Comparison of ENCODE assay signal across 26 cellular contexts in genomic region chr11:86636275-86636674, GRCh38. TPM values are rescaled to one million over a fixed set of nuclear protein-coding genes. Genes with fewer than 3 reads are reported as not detected.
DNase-seq lines count a peak whose midpoint lies in the region; ATAC-seq and TF ChIP-seq lines count a peak whose summit lies in the region.
"Had no signal": no experiment of that assay in that cellular context is flagged by ENCODE, and none has a peak within 500 bp of the region (broad histone marks: within the 10 kb centered on the region; RNA-seq: fewer than 3 reads in every experiment).

No MANE protein-coding gene starts in this region.

- H3K4me1 ChIP-seq in GM23248 (ENCODE audit: insufficient read depth) (peaks cover 35% of the 10 kb centered on the region), Panc1 (ENCODE audit: control insufficient read depth, insufficient read depth, low read length) (peaks cover 64% of the 10 kb centered on the region), upper lobe of right lung (no peaks in the 10 kb centered on the region), osteoblast (ENCODE audit: insufficient read depth, low read length) (peaks cover 36% of the 10 kb centered on the region)
- H3K4me1 ChIP-seq: suprapubic skin had no signal

- H3K27me3 ChIP-seq in GM23248 (replicated peaks; ENCODE audit: insufficient read depth) (no peaks in the 10 kb centered on the region), Panc1 (ENCODE audit: control insufficient read depth, insufficient read depth, low read length) (no peaks in the 10 kb centered on the region), upper lobe of right lung (no peaks in the 10 kb centered on the region), osteoblast (ENCODE audit: insufficient read depth, low read length) (no peaks in the 10 kb centered on the region)
- H3K27me3 ChIP-seq: heart right ventricle, left lung, neutrophil, suprapubic skin had no signal

- WGBS in GM23248 (ENCODE audit: low coverage in 1 of 2, low lambda C conversion rate in 2 of 2, missing lambda C conversion rate in 2 of 2), 2 experiments, result 96 to 97% methylated on average over 1 of the region's 1 CpG

- no peak overlapping the region for H2AFZ ChIP-seq in GM23248
- H2AFZ ChIP-seq in osteoblast (ENCODE audit: low read length), result no peak overlapping the region

- H3F3A ChIP-seq in GM23248 (ENCODE audit: insufficient read depth), result peaks cover 19% of the 10 kb centered on the region

- ATAC-seq in Panc1 (no peak), upper lobe of right lung (peak; percentile 22)
- ATAC-seq: heart right ventricle; left lung; PC-3; sciatic nerve; stimulated activated naive B cell treated with anti-CD40 and anti-IgM and Interleukin-4, amounts not matched to agents 10 μg/mL and 1 μg/mL and 100 μg/mL, for 72 hours had no signal

- POLR2A ChIA-PET in Panc1 (lab: Charles Lee), result no interaction called here

- in situ Hi-C loops in GM23248 (cut with MboI), result no loop called here
- in situ Hi-C loops in Panc1 (cut with HindIII; ENCODE audit: low pct_unique_long_range_greater_than_20kb, low sequenced_read_pairs), result no loop called here

- H3K9me3 ChIP-seq in GM23248 (ENCODE audit: low read depth), result no peaks in the 10 kb centered on the region
- no peaks in the 10 kb centered on the region for H3K9me3 ChIP-seq in Panc1 (ENCODE audit: control insufficient read depth, insufficient read depth, low read depth, low read length)
- no peaks in the 10 kb centered on the region for H3K9me3 ChIP-seq in upper lobe of right lung
- H3K9me3 ChIP-seq in osteoblast (ENCODE audit: low read depth, low read length), result no peaks in the 10 kb centered on the region
- H3K9me3 ChIP-seq: left lung, neutrophil, suprapubic skin had no signal

- DNase-seq in GM23248 (peak; percentile 43), Panc1 (ENCODE audit: low read depth, low spot score) (no peak), islet precursor cell (peak; percentile 81), upper lobe of right lung (no peak), Kasumi-1 (lab: John Stamatoyannopoulos, UW) (no peak), hypothalamus (lab: John Stamatoyannopoulos, UW) (no peak), osteoblast (ENCODE audit: insufficient read length, low spot score, missing footprints) (no peak)
- DNase-seq: activated naive CD4-positive, alpha-beta T cell treated with Interleukin-2 at 50 U/mL for 16 hours; CD4-positive, CD25-positive, alpha-beta regulatory T cell; effector CD4-positive, alpha-beta T cell; heart right ventricle; left lung; naive B cell; NCI-H1694; NCI-H2171; NCI-H510A; NK-92 treated with Interleukin-12 subunit alpha and Interleukin-12 subunit beta, amount 100 ng/mL, for 24 hours; PC-3; SHP77 treated with DMSO at 0.1 percent for 48 hours; stimulated activated naive B cell treated with anti-CD40 and anti-IgM and Interleukin-4, amounts not matched to agents 10 μg/mL and 1 μg/mL and 100 μg/mL, for 72 hours; T-helper 9 cell had no signal

- H3K4me2 ChIP-seq in GM23248 (ENCODE audit: unreplicated experiment), result no peak overlapping the region
- H3K4me2 ChIP-seq in osteoblast (ENCODE audit: insufficient read depth, low read length), result no peak overlapping the region

- H3K36me3 ChIP-seq in GM23248 (ENCODE audit: low read depth) (no peaks in the 10 kb centered on the region), Panc1 (ENCODE audit: control insufficient read depth, insufficient read depth, low read length) (no peaks in the 10 kb centered on the region), upper lobe of right lung (no peaks in the 10 kb centered on the region), osteoblast (ENCODE audit: insufficient read depth, low read length) (no peaks in the 10 kb centered on the region)
- H3K36me3 ChIP-seq: left lung, neutrophil, suprapubic skin had no signal

- intact Hi-C loops in Panc1 (cut with micrococcal nuclease; ENCODE audit: unreplicated experiment) (no loop called here), upper lobe of right lung (cut with DNase I) (no loop called here)

- H3K4me3 ChIP-seq in GM23248 (no peak overlapping the region), Panc1 (ENCODE audit: low read depth in 2 of 2, low read length in 2 of 2) (no peak overlapping the region), upper lobe of right lung (no peak overlapping the region), osteoblast (ENCODE audit: insufficient read depth, low read length) (no peak overlapping the region)
- H3K4me3 ChIP-seq: heart right ventricle, left lung, suprapubic skin had no signal

- H3K79me2 ChIP-seq in GM23248 (ENCODE audit: insufficient read depth), result no peaks in the 10 kb centered on the region
- no peaks in the 10 kb centered on the region for H3K79me2 ChIP-seq in osteoblast (ENCODE audit: insufficient read depth, low read length)

- no peaks in the 10 kb centered on the region for H4K20me1 ChIP-seq in GM23248 (ENCODE audit: insufficient read depth)
- no peaks in the 10 kb centered on the region for H4K20me1 ChIP-seq in osteoblast (ENCODE audit: insufficient read depth, low read length)

- CTCF ChIA-PET in Panc1 (lab: Charles Lee), result interaction anchor here (0.6 kb wide), 2 partner anchors 18 to 46 kb away, joined by 3 to 4 read pairs; no protein-coding TSS in a partner anchor

- BruUV-seq in Panc1 (replicated peaks; lab: Mats Ljungman, UMichigan), result no TSS peak

- TF ChIP-seq CTCF in Panc1 (IDR thresholded peaks at IDR 0.05) (no peak), upper lobe of right lung (IDR thresholded peaks at IDR 0.05) (no peak), osteoblast (IDR thresholded peaks at IDR 0.05; ENCODE audit: extremely low read depth, low read depth, low read length) (no peak)

- H3K9me2 ChIP-seq in GM23248 (ENCODE audit: insufficient read depth), result no peaks in the 10 kb centered on the region

- no peak overlapping the region for H3K9ac ChIP-seq in GM23248

- no peak overlapping the region for H3K27ac ChIP-seq in GM23248
- peak overlapping the region; percentile 83 for H3K27ac ChIP-seq in Panc1 (ENCODE audit: low read length)
- H3K27ac ChIP-seq in upper lobe of right lung, result no peak overlapping the region
- H3K27ac ChIP-seq in osteoblast (ENCODE audit: low read depth, low read length), result no peak overlapping the region
- H3K27ac ChIP-seq: epithelial cell of prostate, heart right ventricle, HL-60, left lung, neutrophil, suprapubic skin had no signal

RNA-seq across cellular contexts. Expression of gene ME3, which starts 36.1 kb away (rescaled TPM):
- 7.7 and 10.9 TPM in 2 replicates for total RNA-seq in GM23248 (2014; rRNA removed; shearing (Covaris generic))
- 7.5 TPM in 2 replicates for polyA plus RNA-seq in GM23248 (2016; fragmentation: Nextera tagmentation; extraction: Ambion mirVana)
- total RNA-seq in Panc1 (2021; ENCODE audit: unreplicated experiment) (35.3 TPM), upper lobe of right lung (24.7 TPM), osteoblast (70.9 and 73.4 TPM in 2 replicates)
- 31.8 TPM for polyA plus RNA-seq in Panc1 (2012; ENCODE audit: insufficient read length)

Comparison
In these comparisons a context has a peak if more than half of its experiments do, and no peak if none do; other contexts are left out.
1. DNase-seq: peak in GM23248 (single experiment) and islet precursor cell (single experiment); none in Panc1 (single experiment), upper lobe of right lung (single experiment), Kasumi-1 (0 of 2), hypothalamus (0 of 51) and osteoblast (single experiment).